1 cellular context compared by ENCODE assay signal in the genomic region with DNA sequence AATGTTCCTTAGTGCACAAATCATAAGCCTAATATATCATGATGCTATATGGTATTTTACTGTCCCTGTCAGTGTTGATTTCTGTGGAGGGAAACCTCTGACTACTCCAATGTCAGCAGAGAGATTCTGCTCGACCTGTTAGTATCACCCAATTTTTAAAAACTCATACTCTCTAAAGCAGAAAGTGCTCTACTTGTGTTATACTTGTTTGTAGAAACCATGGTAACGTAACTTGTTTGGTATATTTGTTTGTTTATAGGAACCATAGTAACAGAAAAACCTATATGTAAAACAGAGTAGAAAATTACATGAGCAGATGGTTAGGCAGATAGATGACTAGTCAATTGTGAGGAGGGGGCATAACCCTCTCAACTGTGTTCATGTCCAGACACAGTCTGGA.
TF ChIP-seq lines count a peak whose summit lies in the region.

No MANE protein-coding gene starts in this region.

TF ChIP-seq in GM12878, 131 proteins besides CTCF, POLR2A, EP300 and RAD21 (continued from another document):
- TF ChIP-seq, protein P1, sequence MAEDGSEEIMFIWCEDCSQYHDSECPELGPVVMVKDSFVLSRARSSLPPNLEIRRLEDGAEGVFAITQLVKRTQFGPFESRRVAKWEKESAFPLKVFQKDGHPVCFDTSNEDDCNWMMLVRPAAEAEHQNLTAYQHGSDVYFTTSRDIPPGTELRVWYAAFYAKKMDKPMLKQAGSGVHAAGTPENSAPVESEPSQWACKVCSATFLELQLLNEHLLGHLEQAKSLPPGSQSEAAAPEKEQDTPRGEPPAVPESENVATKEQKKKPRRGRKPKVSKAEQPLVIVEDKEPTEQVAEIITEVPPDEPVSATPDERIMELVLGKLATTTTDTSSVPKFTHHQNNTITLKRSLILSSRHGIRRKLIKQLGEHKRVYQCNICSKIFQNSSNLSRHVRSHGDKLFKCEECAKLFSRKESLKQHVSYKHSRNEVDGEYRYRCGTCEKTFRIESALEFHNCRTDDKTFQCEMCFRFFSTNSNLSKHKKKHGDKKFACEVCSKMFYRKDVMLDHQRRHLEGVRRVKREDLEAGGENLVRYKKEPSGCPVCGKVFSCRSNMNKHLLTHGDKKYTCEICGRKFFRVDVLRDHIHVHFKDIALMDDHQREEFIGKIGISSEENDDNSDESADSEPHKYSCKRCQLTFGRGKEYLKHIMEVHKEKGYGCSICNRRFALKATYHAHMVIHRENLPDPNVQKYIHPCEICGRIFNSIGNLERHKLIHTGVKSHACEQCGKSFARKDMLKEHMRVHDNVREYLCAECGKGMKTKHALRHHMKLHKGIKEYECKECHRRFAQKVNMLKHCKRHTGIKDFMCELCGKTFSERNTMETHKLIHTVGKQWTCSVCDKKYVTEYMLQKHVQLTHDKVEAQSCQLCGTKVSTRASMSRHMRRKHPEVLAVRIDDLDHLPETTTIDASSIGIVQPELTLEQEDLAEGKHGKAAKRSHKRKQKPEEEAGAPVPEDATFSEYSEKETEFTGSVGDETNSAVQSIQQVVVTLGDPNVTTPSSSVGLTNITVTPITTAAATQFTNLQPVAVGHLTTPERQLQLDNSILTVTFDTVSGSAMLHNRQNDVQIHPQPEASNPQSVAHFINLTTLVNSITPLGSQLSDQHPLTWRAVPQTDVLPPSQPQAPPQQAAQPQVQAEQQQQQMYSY (CRISPR knock-in tag; IDR thresholded peaks at IDR 0.05) = no peak
- TF ChIP-seq ZNF384 (IDR thresholded peaks at IDR 0.05; ENCODE audit: borderline replicate concordance, low read depth, low read length) (no peak), SIX5 (IDR thresholded peaks at IDR 0.05; ENCODE audit: low read depth, low read length, severe bottlenecking) (no peak), BACH1 (IDR thresholded peaks at IDR 0.05; ENCODE audit: borderline replicate concordance) (no peak)
- TF ChIP-seq, protein P2, sequence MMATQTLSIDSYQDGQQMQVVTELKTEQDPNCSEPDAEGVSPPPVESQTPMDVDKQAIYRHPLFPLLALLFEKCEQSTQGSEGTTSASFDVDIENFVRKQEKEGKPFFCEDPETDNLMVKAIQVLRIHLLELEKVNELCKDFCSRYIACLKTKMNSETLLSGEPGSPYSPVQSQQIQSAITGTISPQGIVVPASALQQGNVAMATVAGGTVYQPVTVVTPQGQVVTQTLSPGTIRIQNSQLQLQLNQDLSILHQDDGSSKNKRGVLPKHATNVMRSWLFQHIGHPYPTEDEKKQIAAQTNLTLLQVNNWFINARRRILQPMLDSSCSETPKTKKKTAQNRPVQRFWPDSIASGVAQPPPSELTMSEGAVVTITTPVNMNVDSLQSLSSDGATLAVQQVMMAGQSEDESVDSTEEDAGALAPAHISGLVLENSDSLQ (IDR thresholded peaks at IDR 0.05) = no peak
- TF ChIP-seq, protein P3, sequence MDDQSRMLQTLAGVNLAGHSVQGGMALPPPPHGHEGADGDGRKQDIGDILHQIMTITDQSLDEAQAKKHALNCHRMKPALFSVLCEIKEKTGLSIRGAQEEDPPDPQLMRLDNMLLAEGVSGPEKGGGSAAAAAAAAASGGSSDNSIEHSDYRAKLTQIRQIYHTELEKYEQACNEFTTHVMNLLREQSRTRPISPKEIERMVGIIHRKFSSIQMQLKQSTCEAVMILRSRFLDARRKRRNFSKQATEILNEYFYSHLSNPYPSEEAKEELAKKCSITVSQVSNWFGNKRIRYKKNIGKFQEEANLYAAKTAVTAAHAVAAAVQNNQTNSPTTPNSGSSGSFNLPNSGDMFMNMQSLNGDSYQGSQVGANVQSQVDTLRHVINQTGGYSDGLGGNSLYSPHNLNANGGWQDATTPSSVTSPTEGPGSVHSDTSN (IDR thresholded peaks at IDR 0.05; ENCODE audit: insufficient replicate concordance, low read depth, low read length) = no peak
